ENCODE assay signal across 13 cellular contexts in genomic region chr19:41304706-41305483, GRCh38. TPM values are rescaled to one million over a fixed set of nuclear protein-coding genes. Genes with fewer than 3 reads are reported as not detected.
DNase-seq lines count a peak whose midpoint lies in the region; ATAC-seq and TF ChIP-seq lines count a peak whose summit lies in the region.
"Had no signal": no experiment of that assay in that cellular context is flagged by ENCODE, and none has a peak within 500 bp of the region (broad histone marks: within the 10 kb centered on the region; RNA-seq: fewer than 3 reads in every experiment).

No MANE protein-coding gene starts in this region.

- TF ChIP-seq CTCF in HEK293 (tag by site-specific recombination; IDR thresholded peaks at IDR 0.05): no peak
- TF ChIP-seq CTCF in osteocyte (IDR thresholded peaks at IDR 0.05): no peak

- peak overlapping the region; percentile 98 for H3K27ac Mint-ChIP-seq in activated CD4-positive, alpha-beta T cell treated with anti-CD3 and anti-CD28 coated beads, Interleukin-2, amount 10 ng/mL, durations not matched to agents 24 days and 14 days
- H3K27ac Mint-ChIP-seq in activated naive CD8-positive, alpha-beta T cell treated with anti-CD3 and anti-CD28 coated beads, Interleukin-2, amount 50 U/mL, for 24 hours: peak overlapping the region; percentile 53
- peak overlapping the region; percentile 31 for H3K27ac Mint-ChIP-seq in osteocyte (ENCODE audit: unreplicated experiment)

- intact Hi-C loops in activated CD4-positive, alpha-beta T cell treated with anti-CD3 and anti-CD28 coated beads, Interleukin-2, amount 10 ng/mL, durations not matched to agents 24 days and 14 days (cut with micrococcal nuclease): no loop called here

- H3K27ac ChIP-seq in HEK293 (ENCODE audit: extremely low read depth, low read depth, low read length): no peak overlapping the region
- H3K27ac ChIP-seq: prostate gland had no signal

- H3K36me3 Mint-ChIP-seq in activated CD4-positive, alpha-beta T cell treated with anti-CD3 and anti-CD28 coated beads, Interleukin-2, amount 10 ng/mL, durations not matched to agents 24 days and 14 days (ENCODE audit: low read depth): peaks cover 70% of the 10 kb centered on the region
- H3K36me3 Mint-ChIP-seq in activated naive CD8-positive, alpha-beta T cell treated with anti-CD3 and anti-CD28 coated beads, Interleukin-2, amount 50 U/mL, for 24 hours (ENCODE audit: low read depth): peaks cover 64% of the 10 kb centered on the region
- peaks cover 44% of the 10 kb centered on the region for H3K36me3 Mint-ChIP-seq in osteocyte (ENCODE audit: unreplicated experiment)

- POLR2A ChIA-PET in HEK293 (lab: Yijun Ruan, JAX): interaction anchor here (0.5 to 1.4 kb wide), 2 partner anchors 41 to 77 kb away, joined by 3 to 5 read pairs; partner anchors contain the start of gene HNRNPUL1

- H3K4me3 ChIP-seq in HEK293 (ENCODE audit: low read depth, low read length): no peak overlapping the region
- H3K4me3 ChIP-seq: prostate gland, upper lobe of left lung had no signal

- no peaks in the 10 kb centered on the region for H3K27me3 Mint-ChIP-seq in activated CD4-positive, alpha-beta T cell treated with anti-CD3 and anti-CD28 coated beads, Interleukin-2, amount 10 ng/mL, durations not matched to agents 24 days and 14 days
- H3K27me3 Mint-ChIP-seq in activated naive CD8-positive, alpha-beta T cell treated with anti-CD3 and anti-CD28 coated beads, Interleukin-2, amount 50 U/mL, for 24 hours: no peaks in the 10 kb centered on the region
- H3K27me3 Mint-ChIP-seq in osteocyte (ENCODE audit: unreplicated experiment): no peaks in the 10 kb centered on the region

- H3K36me3 ChIP-seq in HEK293 (ENCODE audit: control insufficient read depth in 2 of 2, insufficient read depth in 1 of 2, low read length in 2 of 2): peaks cover 83 to 85% of the 10 kb centered on the region in 2 experiments

- H3K4me3 Mint-ChIP-seq in activated CD4-positive, alpha-beta T cell treated with anti-CD3 and anti-CD28 coated beads, Interleukin-2, amount 10 ng/mL, durations not matched to agents 24 days and 14 days: peak overlapping the region; percentile 38
- no peak overlapping the region for H3K4me3 Mint-ChIP-seq in activated naive CD8-positive, alpha-beta T cell treated with anti-CD3 and anti-CD28 coated beads, Interleukin-2, amount 50 U/mL, for 24 hours
- H3K4me3 Mint-ChIP-seq in osteocyte (ENCODE audit: unreplicated experiment): no peak overlapping the region

- H3K9me3 ChIP-seq in HEK293 (ENCODE audit: control insufficient read depth, insufficient read depth, low read depth, low read length): no peaks in the 10 kb centered on the region
- H3K9me3 ChIP-seq: prostate gland had no signal

- CTCF ChIA-PET in HEK293 (lab: Yijun Ruan, JAX): interaction anchor here (0.5 to 5.3 kb wide), 6 partner anchors 10 to 642 kb away, joined by 3 to 120 read pairs (median 3); partner anchors contain the start of gene CEACAM21

- H3K9me3 Mint-ChIP-seq in activated CD4-positive, alpha-beta T cell treated with anti-CD3 and anti-CD28 coated beads, Interleukin-2, amount 10 ng/mL, durations not matched to agents 24 days and 14 days: no peaks in the 10 kb centered on the region
- no peaks in the 10 kb centered on the region for H3K9me3 Mint-ChIP-seq in activated naive CD8-positive, alpha-beta T cell treated with anti-CD3 and anti-CD28 coated beads, Interleukin-2, amount 50 U/mL, for 24 hours
- H3K9me3 Mint-ChIP-seq in osteocyte (ENCODE audit: unreplicated experiment): no peaks in the 10 kb centered on the region

- DNase-seq in activated CD4-positive, alpha-beta T cell treated with anti-CD3 and anti-CD28 coated beads, Interleukin-2, amount 10 ng/mL, durations not matched to agents 24 days and 14 days: no peak
- no peak for DNase-seq in activated CD4-positive, alpha-beta T cell treated with anti-CD3 and anti-CD28 coated beads, Interleukin-2, amount 50 U/mL, for 48 hours
- no peak for DNase-seq in activated naive CD8-positive, alpha-beta T cell treated with anti-CD3 and anti-CD28 coated beads, Interleukin-2, amount 50 U/mL, for 24 hours
- DNase-seq in osteocyte (ENCODE audit: extremely low spot score, unreplicated experiment): no peak
- DNase-seq: NCI-H774, T1000 had no signal

- peaks cover 86% of the 10 kb centered on the region for H3K4me1 Mint-ChIP-seq in activated CD4-positive, alpha-beta T cell treated with anti-CD3 and anti-CD28 coated beads, Interleukin-2, amount 10 ng/mL, durations not matched to agents 24 days and 14 days
- peaks cover 97% of the 10 kb centered on the region for H3K4me1 Mint-ChIP-seq in activated naive CD8-positive, alpha-beta T cell treated with anti-CD3 and anti-CD28 coated beads, Interleukin-2, amount 50 U/mL, for 24 hours
- H3K4me1 Mint-ChIP-seq in osteocyte (ENCODE audit: unreplicated experiment): peaks cover 22% of the 10 kb centered on the region

- no peak for ATAC-seq in activated naive CD8-positive, alpha-beta T cell treated with anti-CD3 and anti-CD28 coated beads, Interleukin-2, amount 50 U/mL, for 24 hours
- ATAC-seq in HG02970 (IDR thresholded peaks at IDR 0.05; ENCODE audit: low FRiP score, unreplicated experiment): no peak
- ATAC-seq in HG02884 (IDR thresholded peaks at IDR 0.05; ENCODE audit: unreplicated experiment): no peak
- no peak for ATAC-seq in HG03521 (IDR thresholded peaks at IDR 0.05; ENCODE audit: unreplicated experiment)
- ATAC-seq: esophagus mucosa had no signal

- H3K4me1 ChIP-seq in HEK293 (ENCODE audit: control insufficient read depth, insufficient read depth, low read length): peaks cover 11% of the 10 kb centered on the region

TF ChIP-seq in HEK293, 187 proteins besides CTCF, POLR2A, EP300 and RAD21:
- TF ChIP-seq SCRT1 (tag by site-specific recombination; IDR thresholded peaks at IDR 0.05; ENCODE audit: borderline replicate concordance) (peak; percentile 89), ZFP41 (tag by site-specific recombination; IDR thresholded peaks at IDR 0.05; ENCODE audit: borderline replicate concordance) (no peak), SCRT2 (tag by site-specific recombination; IDR thresholded peaks at IDR 0.05) (peak; percentile 95)

RNA-seq across cellular contexts. Expression of gene CCDC97, which starts 5.1 kb away (rescaled TPM):
- 30.4 and 30.7 TPM in 2 replicates for total RNA-seq in activated CD4-positive, alpha-beta T cell treated with anti-CD3 and anti-CD28 coated beads, Interleukin-2, amount 10 ng/mL, durations not matched to agents 24 days and 14 days
- total RNA-seq in osteocyte: 34.4 and 35.9 TPM in 2 replicates

RNA-seq across cellular contexts. Expression of gene HNRNPUL1, which starts 40.7 kb away (rescaled TPM):
- 256 and 258 TPM in 2 replicates for total RNA-seq in activated CD4-positive, alpha-beta T cell treated with anti-CD3 and anti-CD28 coated beads, Interleukin-2, amount 10 ng/mL, durations not matched to agents 24 days and 14 days
- total RNA-seq in osteocyte: 226 and 237 TPM in 2 replicates

RNA-seq across cellular contexts. Expression of gene TGFB1, which starts 48.8 kb away (rescaled TPM):
- total RNA-seq in activated CD4-positive, alpha-beta T cell treated with anti-CD3 and anti-CD28 coated beads, Interleukin-2, amount 10 ng/mL, durations not matched to agents 24 days and 14 days: 125 and 127 TPM in 2 replicates
- 244 and 255 TPM in 2 replicates for total RNA-seq in osteocyte

RNA-seq across cellular contexts. Expression of gene B9D2, which starts 59.1 kb away (rescaled TPM):
- 6.3 and 8.6 TPM in 2 replicates for total RNA-seq in activated CD4-positive, alpha-beta T cell treated with anti-CD3 and anti-CD28 coated beads, Interleukin-2, amount 10 ng/mL, durations not matched to agents 24 days and 14 days
- 4.6 and 5.5 TPM in 2 replicates for total RNA-seq in osteocyte

Comparison
In these comparisons a context has a peak if more than half of its experiments do, and no peak if none do; other contexts are left out.
1. H3K27ac Mint-ChIP-seq: peak in every context shown above with its lines; median percentile 98 in activated CD4-positive, alpha-beta T cell treated with anti-CD3 and anti-CD28 coated beads, Interleukin-2, amount 10 ng/mL, durations not matched to agents 24 days and 14 days; 53 in activated naive CD8-positive, alpha-beta T cell treated with anti-CD3 and anti-CD28 coated beads, Interleukin-2, amount 50 U/mL, for 24 hours; 31 in osteocyte.